8 cellular contexts compared by ENCODE assay signal in genomic region chr4:79042079-79042674, GRCh38.
DNase-seq lines count a peak whose midpoint lies in the region; ATAC-seq, FAIRE-seq and TF ChIP-seq lines count a peak whose summit lies in the region.

No MANE protein-coding gene starts in this region.

- no peak overlapping the region for H3K4me3 ChIP-seq in GM23248
- H3K4me3 ChIP-seq in endothelial cell of umbilical vein (replicated peaks in 1 of 3; ENCODE audit: insufficient read depth in 1 of 3, low read depth in 1 of 3, low read length in 3 of 3), result no peak overlapping the region

- H3K9me3 ChIP-seq in GM23248 (ENCODE audit: low read depth) (no peaks in the 10 kb centered on the region), endothelial cell of umbilical vein (replicated peaks; ENCODE audit: control insufficient read depth, insufficient read depth, low read length) (no peaks in the 10 kb centered on the region)

- DNase-seq in A172 (ENCODE audit: low spot score) (peak; percentile 4), GM23248 (peak; percentile 57), NCI-H748 (lab: John Stamatoyannopoulos, UW; ENCODE audit: unreplicated experiment) (peak; percentile 67), endothelial cell of umbilical vein (ENCODE audit: low read depth, low spot score) (peak; percentile 32), osteocyte (ENCODE audit: extremely low spot score, unreplicated experiment) (no peak)
- DNase-seq in activated naive CD8-positive, alpha-beta T cell treated with anti-CD3 and anti-CD28 coated beads, Interleukin-2, amount 50 U/mL, for 24 hours, result no peak

- POLR2A ChIA-PET in endothelial cell of umbilical vein (lab: Charles Lee), result interaction anchor here (0.5 kb wide), 1 partner anchor 9 kb away, joined by 9 read pairs; no protein-coding TSS in a partner anchor

- H3K9me1 ChIP-seq in endothelial cell of umbilical vein (replicated peaks; ENCODE audit: control insufficient read depth, extremely low read depth, insufficient read depth, low read length), result no peaks in the 10 kb centered on the region

- H3K9me2 ChIP-seq in GM23248 (ENCODE audit: insufficient read depth), result no peaks in the 10 kb centered on the region

- CTCF ChIA-PET in endothelial cell of umbilical vein (lab: Charles Lee), result interaction anchor here (0.6 to 2.3 kb wide), 21 partner anchors 9 to 1948 kb away, joined by 3 to 19 read pairs (median 3); no protein-coding TSS in a partner anchor

- H3K36me3 ChIP-seq in GM23248 (ENCODE audit: low read depth) (no peaks in the 10 kb centered on the region), endothelial cell of umbilical vein (ENCODE audit: control insufficient read depth in 2 of 2, extremely low read depth in 1 of 2, insufficient read depth in 2 of 2, low read length in 2 of 2) (no peaks in the 10 kb centered on the region)

- peak; percentile 11 to 15 for TF ChIP-seq CTCF in endothelial cell of umbilical vein (IDR thresholded peaks at IDR 0.05; ENCODE audit: extremely low read depth in 1 of 2, insufficient read depth in 1 of 2, low read depth in 1 of 2, low read length in 2 of 2)
- peak; percentile 44 for TF ChIP-seq CTCF in osteocyte (IDR thresholded peaks at IDR 0.05)

- no peak overlapping the region for H3K27ac Mint-ChIP-seq in osteocyte (ENCODE audit: unreplicated experiment)
- H3K27ac Mint-ChIP-seq in activated naive CD8-positive, alpha-beta T cell treated with anti-CD3 and anti-CD28 coated beads, Interleukin-2, amount 50 U/mL, for 24 hours, result no peak overlapping the region

- H3K4me2 ChIP-seq in GM23248 (ENCODE audit: unreplicated experiment) (no peak overlapping the region), endothelial cell of umbilical vein (ENCODE audit: insufficient read depth, low read length) (no peak overlapping the region)

- H4K20me1 ChIP-seq in GM23248 (ENCODE audit: insufficient read depth), result no peaks in the 10 kb centered on the region
- no peaks in the 10 kb centered on the region for H4K20me1 ChIP-seq in endothelial cell of umbilical vein (replicated peaks; ENCODE audit: control insufficient read depth, extremely low read depth, insufficient read depth, low read length)

- H3K36me3 Mint-ChIP-seq in osteocyte (ENCODE audit: unreplicated experiment), result no peaks in the 10 kb centered on the region
- no peaks in the 10 kb centered on the region for H3K36me3 Mint-ChIP-seq in activated naive CD8-positive, alpha-beta T cell treated with anti-CD3 and anti-CD28 coated beads, Interleukin-2, amount 50 U/mL, for 24 hours (ENCODE audit: low read depth)

- H3K79me2 ChIP-seq in GM23248 (ENCODE audit: insufficient read depth) (no peaks in the 10 kb centered on the region), endothelial cell of umbilical vein (ENCODE audit: control insufficient read depth, insufficient read depth, low read length) (no peaks in the 10 kb centered on the region)

- no peaks in the 10 kb centered on the region for H3K9me3 Mint-ChIP-seq in osteocyte (ENCODE audit: unreplicated experiment)
- H3K9me3 Mint-ChIP-seq in activated naive CD8-positive, alpha-beta T cell treated with anti-CD3 and anti-CD28 coated beads, Interleukin-2, amount 50 U/mL, for 24 hours, result no peaks in the 10 kb centered on the region

- no peak overlapping the region for H3K4me3 Mint-ChIP-seq in osteocyte (ENCODE audit: unreplicated experiment)
- no peak overlapping the region for H3K4me3 Mint-ChIP-seq in activated naive CD8-positive, alpha-beta T cell treated with anti-CD3 and anti-CD28 coated beads, Interleukin-2, amount 50 U/mL, for 24 hours

- in situ Hi-C loops in GM23248 (cut with MboI), result no loop called here

- peaks cover 13% of the 10 kb centered on the region for H3K27me3 Mint-ChIP-seq in osteocyte (ENCODE audit: unreplicated experiment)
- no peaks in the 10 kb centered on the region for H3K27me3 Mint-ChIP-seq in activated naive CD8-positive, alpha-beta T cell treated with anti-CD3 and anti-CD28 coated beads, Interleukin-2, amount 50 U/mL, for 24 hours

- H3K27ac ChIP-seq in GM23248, result no peak overlapping the region
- H3K27ac ChIP-seq in endothelial cell of umbilical vein (ENCODE audit: insufficient read depth, low read depth, low read length), result no peak overlapping the region

- TF ChIP-seq POLR2A in endothelial cell of umbilical vein (IDR thresholded peaks at IDR 0.05; ENCODE audit: low read depth, low read length), result no peak

- 85 to 91% methylated on average over 1 of the region's 1 CpG for WGBS in GM23248 (ENCODE audit: low coverage in 1 of 2, low lambda C conversion rate in 2 of 2, missing lambda C conversion rate in 2 of 2), 2 experiments

- BruUV-seq in endothelial cell of umbilical vein (replicated peaks; lab: Mats Ljungman, UMichigan), result no TSS peak

- no peaks in the 10 kb centered on the region for H3K4me1 Mint-ChIP-seq in osteocyte (ENCODE audit: unreplicated experiment)
- no peaks in the 10 kb centered on the region for H3K4me1 Mint-ChIP-seq in activated naive CD8-positive, alpha-beta T cell treated with anti-CD3 and anti-CD28 coated beads, Interleukin-2, amount 50 U/mL, for 24 hours

- no peaks in the 10 kb centered on the region for H3F3A ChIP-seq in GM23248 (ENCODE audit: insufficient read depth)

- FAIRE-seq in endothelial cell of umbilical vein (lab: Jason Lieb, UNC), result no peak

- H3K4me1 ChIP-seq in GM23248 (ENCODE audit: insufficient read depth), result no peaks in the 10 kb centered on the region
- no peaks in the 10 kb centered on the region for H3K4me1 ChIP-seq in endothelial cell of umbilical vein (ENCODE audit: control insufficient read depth, extremely low read depth, insufficient read depth, low read length)

- H2AFZ ChIP-seq in GM23248, result no peak overlapping the region
- no peak overlapping the region for H2AFZ ChIP-seq in endothelial cell of umbilical vein (ENCODE audit: low read depth, low read length)

- ATAC-seq in activated naive CD8-positive, alpha-beta T cell treated with anti-CD3 and anti-CD28 coated beads, Interleukin-2, amount 50 U/mL, for 24 hours, result no peak
- no peak for ATAC-seq in activated CD4-positive, CD25-positive, alpha-beta regulatory T cell treated with anti-CD3 and anti-CD28 coated beads, Interleukin-2, amount 50 U/mL, for 24 hours
- no peak for ATAC-seq in GM18873 (IDR thresholded peaks at IDR 0.05; ENCODE audit: low FRiP score, unreplicated experiment)

- intact Hi-C loops in endothelial cell of umbilical vein (cut with micrococcal nuclease), result loop anchor here (1.0 to 10.0 kb wide), 4 partner anchors 90 to 1293 kb away; partner anchors contain the start of gene CFAP299

- dilution Hi-C loops in endothelial cell of umbilical vein (cut with MboI; ENCODE audit: extremely low pct_ligation_motif_present, low sequenced_read_pairs), result no loop called here

- H3K27me3 ChIP-seq in GM23248 (replicated peaks; ENCODE audit: insufficient read depth), result no peaks in the 10 kb centered on the region
- H3K27me3 ChIP-seq in endothelial cell of umbilical vein (ENCODE audit: control insufficient read depth in 2 of 2, insufficient read depth in 2 of 2, low read length in 2 of 2), result no peaks in the 10 kb centered on the region

- H3K9ac ChIP-seq in GM23248, result no peak overlapping the region
- no peak overlapping the region for H3K9ac ChIP-seq in endothelial cell of umbilical vein (replicated peaks; ENCODE audit: extremely low read depth, insufficient read depth, low read length)

TF ChIP-seq in endothelial cell of umbilical vein, 7 proteins besides CTCF, POLR2A, EP300 and RAD21:
- TF ChIP-seq POLR2AphosphoS5 (IDR thresholded peaks at IDR 0.05; ENCODE audit: insufficient read depth, low read depth, low read length) (no peak), FOS (IDR thresholded peaks at IDR 0.05; ENCODE audit: borderline replicate concordance, insufficient read depth, low read length) (no peak), JUN (IDR thresholded peaks at IDR 0.05; ENCODE audit: borderline replicate concordance, insufficient read depth, insufficient read length, low read depth) (no peak), MAX (IDR thresholded peaks at IDR 0.05; ENCODE audit: insufficient read depth, insufficient read length) (no peak), GATA2 (IDR thresholded peaks at IDR 0.05; ENCODE audit: insufficient read depth, insufficient read length, low read depth, low read length) (no peak), EZH2 (IDR thresholded peaks at IDR 0.05; ENCODE audit: borderline replicate concordance, low read depth, low read length, severe bottlenecking) (no peak), MYC (IDR thresholded peaks at IDR 0.05; ENCODE audit: low read depth, low read length) (no peak)

Comparison
In these comparisons a context has a peak if more than half of its experiments do, and no peak if none do; other contexts are left out.
1. DNase-seq: peak in A172 (single experiment), GM23248 (single experiment), NCI-H748 (single experiment) and endothelial cell of umbilical vein (single experiment); none in osteocyte (single experiment) and activated naive CD8-positive, alpha-beta T cell treated with anti-CD3 and anti-CD28 coated beads, Interleukin-2, amount 50 U/mL, for 24 hours (single experiment).